In the genomic region with DNA sequence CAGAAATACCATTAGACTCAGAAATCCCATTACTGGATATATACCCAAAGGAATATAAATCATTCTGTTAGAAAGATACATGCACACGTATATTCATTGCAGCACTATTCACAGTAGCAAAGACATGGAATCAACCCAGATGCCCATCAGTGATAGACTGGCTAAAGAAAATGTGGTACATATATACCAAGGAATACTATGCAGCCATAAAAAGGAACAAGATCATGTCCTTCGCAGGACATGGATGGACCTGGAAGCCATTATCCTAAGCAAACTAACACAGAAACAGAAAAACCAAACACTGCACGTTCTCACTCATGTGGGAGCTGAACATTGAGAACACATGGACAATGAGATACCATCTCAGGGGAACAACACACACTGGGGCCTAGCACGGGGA, we compare ENCODE assay signal across 8 cellular contexts. TPM values are rescaled to one million over a fixed set of nuclear protein-coding genes. Genes with fewer than 3 reads are reported as not detected.
DNase-seq lines count a peak whose midpoint lies in the region; ATAC-seq and TF ChIP-seq lines count a peak whose summit lies in the region.
"Not testable (repeated sequence)": the region's sequence is repeated elsewhere in the genome, so short reads cannot be mapped to it uniquely, and the experiment has no call there.
"Had no signal": no experiment of that assay in that cellular context is flagged by ENCODE, and none has a peak within 500 bp of the region (broad histone marks: within the 10 kb centered on the region; RNA-seq: fewer than 3 reads in every experiment).

No MANE protein-coding gene starts in this region.

- H3K27me3 ChIP-seq in CD8-positive, alpha-beta T cell (ENCODE audit: insufficient read depth, low read length); naive thymus-derived CD4-positive, alpha-beta T cell (ENCODE audit: control insufficient read depth in 2 of 2, insufficient read depth in 2 of 2, low read length in 2 of 2): not testable (repeated sequence)

- peak overlapping the region; percentile 53 for H3K27ac Mint-ChIP-seq in CD8-positive, alpha-beta T cell
- H3K27ac Mint-ChIP-seq in activated CD8-positive, alpha-beta T cell treated with anti-CD3 and anti-CD28 coated beads for 36 hours, result peak overlapping the region; percentile 99
- peak overlapping the region; percentile 33 for H3K27ac Mint-ChIP-seq in activated naive CD4-positive, alpha-beta T cell treated with anti-CD3 and anti-CD28 coated beads for 36 hours
- H3K27ac Mint-ChIP-seq in activated naive CD8-positive, alpha-beta T cell treated with anti-CD3 and anti-CD28 coated beads for 36 hours, result peak overlapping the region; percentile 44
- H3K27ac Mint-ChIP-seq in naive thymus-derived CD4-positive, alpha-beta T cell, result peak overlapping the region in 5 of 9 donors; percentile 32 to 85 (median 69)

- POLR2A ChIA-PET in CD8-positive, alpha-beta T cell (lab: Charles Lee), result interaction anchor here (0.9 kb wide), 1 partner anchor 12 kb away, joined by 3 read pairs; no protein-coding TSS in a partner anchor
- POLR2A ChIA-PET in activated CD8-positive, alpha-beta T cell treated with anti-CD3 and anti-CD28 coated beads for 36 hours (lab: Charles Lee), result interaction anchor here (10.3 kb wide), 1 partner anchor 30 kb away, joined by 176 read pairs; a partner anchor contains a TSS
- POLR2A ChIA-PET in naive thymus-derived CD4-positive, alpha-beta T cell (lab: Charles Lee), result interaction anchor here (0.7 to 1.7 kb wide), 4 partner anchors 10 to 31 kb away, joined by 3 to 4 read pairs (median 3); no protein-coding TSS in a partner anchor

- not testable (repeated sequence) for H3K9me3 ChIP-seq in CD8-positive, alpha-beta T cell (ENCODE audit: low read length); naive thymus-derived CD4-positive, alpha-beta T cell (ENCODE audit: control insufficient read depth in 2 of 3, low read length in 3 of 3)

- peaks cover 49% of the 10 kb centered on the region for H3K4me1 Mint-ChIP-seq in CD8-positive, alpha-beta T cell (ENCODE audit: low read depth)
- peaks cover 49% of the 10 kb centered on the region for H3K4me1 Mint-ChIP-seq in activated CD8-positive, alpha-beta T cell treated with anti-CD3 and anti-CD28 coated beads for 36 hours (ENCODE audit: low read depth)
- H3K4me1 Mint-ChIP-seq in activated naive CD4-positive, alpha-beta T cell treated with anti-CD3 and anti-CD28 coated beads for 36 hours (ENCODE audit: low read depth), result peaks cover 50% of the 10 kb centered on the region
- H3K4me1 Mint-ChIP-seq in activated naive CD8-positive, alpha-beta T cell treated with anti-CD3 and anti-CD28 coated beads for 36 hours, result peaks cover 63% of the 10 kb centered on the region
- H3K4me1 Mint-ChIP-seq in naive thymus-derived CD4-positive, alpha-beta T cell, result peaks cover 0 to 49% (median 25%) of the 10 kb centered on the region in 7 donors

- intact Hi-C loops in CD8-positive, alpha-beta T cell (cut with DNase I, micrococcal nuclease); activated CD8-positive, alpha-beta T cell treated with anti-CD3 and anti-CD28 coated beads for 36 hours (cut with micrococcal nuclease); naive thymus-derived CD4-positive, alpha-beta T cell (cut with micrococcal nuclease): not testable (repeated sequence)
- intact Hi-C loops in activated naive CD4-positive, alpha-beta T cell treated with anti-CD3 and anti-CD28 coated beads for 36 hours (cut with micrococcal nuclease), result loop anchor here (5.0 to 10.0 kb wide), 4 partner anchors 1170 to 1607 kb away; a partner anchor contains a TSS

- DNase-seq in CD8-positive, alpha-beta T cell; activated CD8-positive, alpha-beta T cell treated with anti-CD3 and anti-CD28 coated beads for 36 hours; activated naive CD4-positive, alpha-beta T cell treated with anti-CD3 and anti-CD28 coated beads for 36 hours; activated naive CD8-positive, alpha-beta T cell treated with anti-CD3 and anti-CD28 coated beads for 36 hours; naive thymus-derived CD4-positive, alpha-beta T cell: not testable (repeated sequence)

- not testable (repeated sequence) for TF ChIP-seq CTCF in CD8-positive, alpha-beta T cell (IDR thresholded peaks at IDR 0.05); activated CD8-positive, alpha-beta T cell treated with anti-CD3 and anti-CD28 coated beads for 36 hours (IDR thresholded peaks at IDR 0.05)

- H3K9me3 Mint-ChIP-seq in CD8-positive, alpha-beta T cell, result not testable (repeated sequence)
- peaks cover 16% of the 10 kb centered on the region for H3K9me3 Mint-ChIP-seq in activated CD8-positive, alpha-beta T cell treated with anti-CD3 and anti-CD28 coated beads for 36 hours
- peaks cover 13% of the 10 kb centered on the region for H3K9me3 Mint-ChIP-seq in activated naive CD4-positive, alpha-beta T cell treated with anti-CD3 and anti-CD28 coated beads for 36 hours
- H3K9me3 Mint-ChIP-seq in activated naive CD8-positive, alpha-beta T cell treated with anti-CD3 and anti-CD28 coated beads for 36 hours, result peaks cover 15% of the 10 kb centered on the region
- H3K9me3 Mint-ChIP-seq in naive thymus-derived CD4-positive, alpha-beta T cell, result peaks cover 0 to 13% (median 1%) of the 10 kb centered on the region in 11 donors

- not testable (repeated sequence) for H3K27me3 Mint-ChIP-seq in CD8-positive, alpha-beta T cell (ENCODE audit: low read depth); activated CD8-positive, alpha-beta T cell treated with anti-CD3 and anti-CD28 coated beads for 36 hours; activated naive CD4-positive, alpha-beta T cell treated with anti-CD3 and anti-CD28 coated beads for 36 hours (ENCODE audit: low read depth); activated naive CD8-positive, alpha-beta T cell treated with anti-CD3 and anti-CD28 coated beads for 36 hours; naive thymus-derived CD4-positive, alpha-beta T cell

- ATAC-seq in CD8-positive, alpha-beta T cell; SK-N-SH treated with all-trans-retinoic acid at 6 μM for 48 hours; activated CD8-positive, alpha-beta T cell treated with anti-CD3 and anti-CD28 coated beads for 36 hours; naive thymus-derived CD4-positive, alpha-beta T cell: not testable (repeated sequence)

- not testable (repeated sequence) for H3K27ac ChIP-seq in CD8-positive, alpha-beta T cell (ENCODE audit: low read depth, low read length); naive thymus-derived CD4-positive, alpha-beta T cell (ENCODE audit: low read depth, low read length)

- CTCF ChIA-PET in CD8-positive, alpha-beta T cell (lab: Charles Lee); naive thymus-derived CD4-positive, alpha-beta T cell (lab: Charles Lee): not testable (repeated sequence)
- CTCF ChIA-PET in activated CD8-positive, alpha-beta T cell treated with anti-CD3 and anti-CD28 coated beads for 36 hours (lab: Charles Lee), result interaction anchor here (0.8 to 7.2 kb wide), 2 partner anchors 12 to 20 kb away, joined by 4 to 41 read pairs; no protein-coding TSS in a partner anchor
- CTCF ChIA-PET in activated naive CD4-positive, alpha-beta T cell treated with anti-CD3 and anti-CD28 coated beads for 36 hours (lab: Charles Lee), result interaction anchor here (0.8 kb wide), 1 partner anchor 19 kb away, joined by 3 read pairs; no protein-coding TSS in a partner anchor

- not testable (repeated sequence) for H3K36me3 ChIP-seq in CD8-positive, alpha-beta T cell (ENCODE audit: insufficient read depth, low read length); naive thymus-derived CD4-positive, alpha-beta T cell (ENCODE audit: control insufficient read depth in 2 of 3, insufficient read depth in 3 of 3, low read length in 3 of 3)

- peaks cover 23% of the 10 kb centered on the region for H3K36me3 Mint-ChIP-seq in CD8-positive, alpha-beta T cell
- peaks cover 48% of the 10 kb centered on the region for H3K36me3 Mint-ChIP-seq in activated CD8-positive, alpha-beta T cell treated with anti-CD3 and anti-CD28 coated beads for 36 hours (ENCODE audit: low read depth)
- H3K36me3 Mint-ChIP-seq in activated naive CD4-positive, alpha-beta T cell treated with anti-CD3 and anti-CD28 coated beads for 36 hours (ENCODE audit: low read depth), result peaks cover 13% of the 10 kb centered on the region
- H3K36me3 Mint-ChIP-seq in activated naive CD8-positive, alpha-beta T cell treated with anti-CD3 and anti-CD28 coated beads for 36 hours, result peaks cover 40% of the 10 kb centered on the region
- peaks cover 0 to 37% (median 23%) of the 10 kb centered on the region in 5 donors for H3K36me3 Mint-ChIP-seq in naive thymus-derived CD4-positive, alpha-beta T cell

- peaks cover 66% of the 10 kb centered on the region for H3K4me1 ChIP-seq in CD8-positive, alpha-beta T cell (ENCODE audit: insufficient read depth, low read length)
- H3K4me1 ChIP-seq in naive thymus-derived CD4-positive, alpha-beta T cell (ENCODE audit: control insufficient read depth in 2 of 2, insufficient read depth in 2 of 2, low read length in 2 of 2), result peaks cover 25 to 72% of the 10 kb centered on the region in 2 donors

- not testable (repeated sequence) for H3K4me3 Mint-ChIP-seq in CD8-positive, alpha-beta T cell; activated CD8-positive, alpha-beta T cell treated with anti-CD3 and anti-CD28 coated beads for 36 hours; activated naive CD4-positive, alpha-beta T cell treated with anti-CD3 and anti-CD28 coated beads for 36 hours; activated naive CD8-positive, alpha-beta T cell treated with anti-CD3 and anti-CD28 coated beads for 36 hours
- peak overlapping the region in 3 of 10 donors; percentile 18 to 25 (median 19) for H3K4me3 Mint-ChIP-seq in naive thymus-derived CD4-positive, alpha-beta T cell

- not testable (repeated sequence) for H3K4me3 ChIP-seq in CD8-positive, alpha-beta T cell (ENCODE audit: low read depth, low read length); naive thymus-derived CD4-positive, alpha-beta T cell (ENCODE audit: low read length)

TF ChIP-seq in SK-N-SH treated with all-trans-retinoic acid at 6 μM for 48 hours, 23 proteins besides CTCF, POLR2A, EP300 and RAD21:
- TF ChIP-seq ZNF8 (CRISPR knock-in tag; IDR thresholded peaks at IDR 0.05), result peak; percentile 70; the same call in 1 of the 2 replicates

RNA-seq across cellular contexts. Expression of a gene that starts 33.4 kb away (rescaled TPM):
- total RNA-seq in CD8-positive, alpha-beta T cell, result 100 to 1,000 TPM; 165 to 168 TPM
- 10 to 100 TPM; 79.7 to 80.7 TPM for total RNA-seq in activated CD8-positive, alpha-beta T cell treated with anti-CD3 and anti-CD28 coated beads for 36 hours
- 10 to 100 TPM; 40.6 to 44.4 TPM for total RNA-seq in activated naive CD4-positive, alpha-beta T cell treated with anti-CD3 and anti-CD28 coated beads for 36 hours
- total RNA-seq in activated naive CD8-positive, alpha-beta T cell treated with anti-CD3 and anti-CD28 coated beads for 36 hours, result 10 to 100 TPM; 66.6 to 68.0 TPM
- 100 to 1,000 TPM; 118 to 366 (median 210) TPM for total RNA-seq in naive thymus-derived CD4-positive, alpha-beta T cell
- 100 to 1,000 TPM; 188 to 200 TPM for polyA plus RNA-seq in naive thymus-derived CD4-positive, alpha-beta T cell
- total RNA-seq: Caco-2 had no signal
- polyA plus RNA-seq: A549 had no signal

Comparison
In these comparisons a context has a peak if more than half of its experiments do, and no peak if none do; other contexts are left out.
1. H3K27ac Mint-ChIP-seq: peak in every context shown above with its lines; median percentile 99 in activated CD8-positive, alpha-beta T cell treated with anti-CD3 and anti-CD28 coated beads for 36 hours; 69 in naive thymus-derived CD4-positive, alpha-beta T cell; 53 in CD8-positive, alpha-beta T cell; 44 in activated naive CD8-positive, alpha-beta T cell treated with anti-CD3 and anti-CD28 coated beads for 36 hours; 33 in activated naive CD4-positive, alpha-beta T cell treated with anti-CD3 and anti-CD28 coated beads for 36 hours.